19 cellular contexts compared by ENCODE assay signal in the genomic region with DNA sequence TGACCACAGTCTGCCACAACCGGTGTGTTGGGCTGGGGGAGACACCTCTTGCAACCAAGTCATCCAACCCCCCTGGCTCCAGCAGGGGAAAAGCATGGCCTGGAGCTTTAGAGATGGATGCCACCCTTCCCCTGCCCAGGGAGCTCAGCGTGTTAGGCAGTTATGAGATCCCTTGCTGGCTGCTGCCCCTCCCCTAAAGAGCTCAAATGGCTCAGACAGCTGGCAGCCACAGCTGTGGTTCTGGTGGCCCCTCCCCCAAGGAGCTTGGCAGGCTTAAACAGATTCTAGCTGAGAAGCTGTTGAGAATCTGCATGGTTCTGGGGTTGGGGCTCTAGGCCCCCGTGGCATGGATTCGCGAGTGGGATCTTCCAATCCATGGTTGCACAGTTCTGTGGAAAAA.
"Had no signal": no experiment of that assay in that cellular context is flagged by ENCODE, and none has a peak within 500 bp of the region (broad histone marks: within the 10 kb centered on the region; RNA-seq: fewer than 3 reads in every experiment).

No MANE protein-coding gene starts in this region.

- H3K79me2 ChIP-seq: hepatocyte had no signal

- DNase-seq: activated CD4-positive, alpha-beta memory T cell treated with anti-CD3 and anti-CD28 coated beads for 36 hours; activated CD4-positive, alpha-beta T cell treated with anti-CD3 and anti-CD28 coated beads for 36 hours; activated naive CD4-positive, alpha-beta T cell treated with Interleukin-2 at 50 U/mL for 16 hours; activated naive CD8-positive, alpha-beta T cell treated with anti-CD3 and anti-CD28 coated beads, Interleukin-2, amount 10 ng/mL, durations not matched to agents 7 days and 5 days; activated T-cell treated with anti-CD3 and anti-CD28 coated beads for 4 hours; effector memory CD4-positive, alpha-beta T cell; foreskin fibroblast; naive thymus-derived CD8-positive, alpha-beta T cell; ovary; psoas muscle; stimulated activated CD4-positive, alpha-beta T cell treated with anti-CD3 and anti-CD28 coated beads, Interleukin-4, amount 100 ng/mL, for 1 hour; stomach; trophoblast cell had no signal

- H3K27me3 ChIP-seq: cardiac muscle cell, hepatocyte, ovary, vagina had no signal

- H2AFZ ChIP-seq: hepatocyte had no signal

- H3K9me3 ChIP-seq: mucosa of descending colon, ovary, psoas muscle, stomach, vagina had no signal

- H3K4me3 ChIP-seq: cardiac muscle cell, hepatocyte, mucosa of descending colon, ovary, psoas muscle, smooth muscle cell, stomach, vagina had no signal

- H3K27ac ChIP-seq: cardiac muscle cell, hepatocyte, ovary, psoas muscle, stomach, vagina had no signal

- ATAC-seq: activated CD4-positive, alpha-beta T cell treated with anti-CD3 and anti-CD28 coated beads for 36 hours; mucosa of descending colon; naive thymus-derived CD8-positive, alpha-beta T cell; right cardiac atrium had no signal

- H3K36me3 ChIP-seq: cardiac muscle cell, ovary, stomach, vagina had no signal

- H3K4me1 ChIP-seq: psoas muscle, stomach, vagina had no signal

- H3K4me2 ChIP-seq: hepatocyte, smooth muscle cell had no signal
